Comparison of ENCODE assay signal across 2 cellular contexts in the genomic region with DNA sequence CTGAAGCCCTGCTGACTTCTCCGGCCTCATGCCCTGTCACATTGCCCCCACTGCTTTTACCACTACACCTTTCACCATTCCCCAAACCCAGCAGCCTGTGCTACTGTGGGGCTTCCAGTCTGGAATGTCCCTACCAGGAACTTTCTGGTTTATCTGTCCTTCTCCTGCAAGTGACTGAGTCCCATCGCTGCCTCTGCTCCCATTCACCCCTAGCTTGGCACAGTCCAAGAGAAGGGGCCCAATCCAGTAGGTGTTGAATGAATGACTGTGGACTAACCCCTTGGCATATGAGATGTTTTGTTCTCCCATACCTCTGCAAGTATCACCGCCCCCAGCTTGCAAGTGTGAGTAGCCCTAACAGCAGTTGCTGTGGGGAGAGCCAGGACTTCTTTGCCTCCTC.
TF ChIP-seq lines count a peak whose summit lies in the region.

No MANE protein-coding gene starts in this region.

TF ChIP-seq in GM12878, 131 proteins besides CTCF, POLR2A, EP300 and RAD21:
- TF ChIP-seq SP1 (IDR thresholded peaks at IDR 0.05; ENCODE audit: low read depth, low read length) (peak; percentile 3), GATAD2B (conservative IDR thresholded peaks at IDR 0.05; ENCODE audit: low read depth) (0 out of 2 replicates have a peak, but pooled peaks have one; percentile 24), IKZF1 (conservative IDR thresholded peaks at IDR 0.05) (peak; percentile 34; the same call in 1 of the 2 replicates), POLR2AphosphoS5 (IDR thresholded peaks at IDR 0.05; ENCODE audit: low read length) (no peak), POU2F2 (IDR thresholded peaks at IDR 0.05; ENCODE audit: borderline replicate concordance, low read depth, low read length) (no peak)
- TF ChIP-seq, protein P1, sequence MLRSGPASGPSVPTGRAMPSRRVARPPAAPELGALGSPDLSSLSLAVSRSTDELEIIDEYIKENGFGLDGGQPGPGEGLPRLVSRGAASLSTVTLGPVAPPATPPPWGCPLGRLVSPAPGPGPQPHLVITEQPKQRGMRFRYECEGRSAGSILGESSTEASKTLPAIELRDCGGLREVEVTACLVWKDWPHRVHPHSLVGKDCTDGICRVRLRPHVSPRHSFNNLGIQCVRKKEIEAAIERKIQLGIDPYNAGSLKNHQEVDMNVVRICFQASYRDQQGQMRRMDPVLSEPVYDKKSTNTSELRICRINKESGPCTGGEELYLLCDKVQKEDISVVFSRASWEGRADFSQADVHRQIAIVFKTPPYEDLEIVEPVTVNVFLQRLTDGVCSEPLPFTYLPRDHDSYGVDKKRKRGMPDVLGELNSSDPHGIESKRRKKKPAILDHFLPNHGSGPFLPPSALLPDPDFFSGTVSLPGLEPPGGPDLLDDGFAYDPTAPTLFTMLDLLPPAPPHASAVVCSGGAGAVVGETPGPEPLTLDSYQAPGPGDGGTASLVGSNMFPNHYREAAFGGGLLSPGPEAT (IDR thresholded peaks at IDR 0.05; ENCODE audit: low read depth): peak; percentile 73; the same call in 1 of the 2 replicates
- TF ChIP-seq, protein P2, sequence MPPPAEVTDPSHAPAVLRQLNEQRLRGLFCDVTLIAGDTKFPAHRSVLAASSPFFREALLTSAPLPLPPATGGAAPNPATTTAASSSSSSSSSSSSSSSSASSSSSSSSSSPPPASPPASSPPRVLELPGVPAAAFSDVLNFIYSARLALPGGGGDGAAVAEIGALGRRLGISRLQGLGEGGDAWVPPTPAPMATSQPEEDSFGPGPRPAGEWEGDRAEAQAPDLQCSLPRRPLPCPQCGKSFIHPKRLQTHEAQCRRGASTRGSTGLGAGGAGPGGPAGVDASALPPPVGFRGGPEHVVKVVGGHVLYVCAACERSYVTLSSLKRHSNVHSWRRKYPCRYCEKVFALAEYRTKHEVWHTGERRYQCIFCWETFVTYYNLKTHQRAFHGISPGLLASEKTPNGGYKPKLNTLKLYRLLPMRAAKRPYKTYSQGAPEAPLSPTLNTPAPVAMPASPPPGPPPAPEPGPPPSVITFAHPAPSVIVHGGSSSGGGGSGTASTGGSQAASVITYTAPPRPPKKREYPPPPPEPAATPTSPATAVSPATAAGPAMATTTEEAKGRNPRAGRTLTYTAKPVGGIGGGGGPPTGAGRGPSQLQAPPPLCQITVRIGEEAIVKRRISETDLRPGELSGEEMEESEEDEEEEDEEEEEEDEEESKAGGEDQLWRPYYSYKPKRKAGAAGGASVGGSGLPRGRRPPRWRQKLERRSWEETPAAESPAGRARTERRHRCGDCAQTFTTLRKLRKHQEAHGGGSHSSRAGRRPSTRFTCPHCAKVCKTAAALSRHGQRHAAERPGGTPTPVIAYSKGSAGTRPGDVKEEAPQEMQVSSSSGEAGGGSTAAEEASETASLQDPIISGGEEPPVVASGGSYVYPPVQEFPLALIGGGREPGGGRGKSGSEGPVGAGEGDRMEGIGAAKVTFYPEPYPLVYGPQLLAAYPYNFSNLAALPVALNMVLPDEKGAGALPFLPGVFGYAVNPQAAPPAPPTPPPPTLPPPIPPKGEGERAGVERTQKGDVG (CRISPR knock-in tag; IDR thresholded peaks at IDR 0.05): no peak

TF ChIP-seq in SK-N-SH treated with all-trans-retinoic acid at 6 μM for 48 hours, 23 proteins besides CTCF, POLR2A, EP300 and RAD21:
- no peak for TF ChIP-seq ARNTL (CRISPR knock-in tag; IDR thresholded peaks at IDR 0.05; ENCODE audit: borderline replicate concordance, low read depth)
- no peak for TF ChIP-seq GLIS3 (CRISPR knock-in tag; IDR thresholded peaks at IDR 0.05)
- TF ChIP-seq, protein P3, sequence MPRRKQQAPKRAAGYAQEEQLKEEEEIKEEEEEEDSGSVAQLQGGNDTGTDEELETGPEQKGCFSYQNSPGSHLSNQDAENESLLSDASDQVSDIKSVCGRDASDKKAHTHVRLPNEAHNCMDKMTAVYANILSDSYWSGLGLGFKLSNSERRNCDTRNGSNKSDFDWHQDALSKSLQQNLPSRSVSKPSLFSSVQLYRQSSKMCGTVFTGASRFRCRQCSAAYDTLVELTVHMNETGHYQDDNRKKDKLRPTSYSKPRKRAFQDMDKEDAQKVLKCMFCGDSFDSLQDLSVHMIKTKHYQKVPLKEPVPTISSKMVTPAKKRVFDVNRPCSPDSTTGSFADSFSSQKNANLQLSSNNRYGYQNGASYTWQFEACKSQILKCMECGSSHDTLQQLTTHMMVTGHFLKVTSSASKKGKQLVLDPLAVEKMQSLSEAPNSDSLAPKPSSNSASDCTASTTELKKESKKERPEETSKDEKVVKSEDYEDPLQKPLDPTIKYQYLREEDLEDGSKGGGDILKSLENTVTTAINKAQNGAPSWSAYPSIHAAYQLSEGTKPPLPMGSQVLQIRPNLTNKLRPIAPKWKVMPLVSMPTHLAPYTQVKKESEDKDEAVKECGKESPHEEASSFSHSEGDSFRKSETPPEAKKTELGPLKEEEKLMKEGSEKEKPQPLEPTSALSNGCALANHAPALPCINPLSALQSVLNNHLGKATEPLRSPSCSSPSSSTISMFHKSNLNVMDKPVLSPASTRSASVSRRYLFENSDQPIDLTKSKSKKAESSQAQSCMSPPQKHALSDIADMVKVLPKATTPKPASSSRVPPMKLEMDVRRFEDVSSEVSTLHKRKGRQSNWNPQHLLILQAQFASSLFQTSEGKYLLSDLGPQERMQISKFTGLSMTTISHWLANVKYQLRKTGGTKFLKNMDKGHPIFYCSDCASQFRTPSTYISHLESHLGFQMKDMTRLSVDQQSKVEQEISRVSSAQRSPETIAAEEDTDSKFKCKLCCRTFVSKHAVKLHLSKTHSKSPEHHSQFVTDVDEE (CRISPR knock-in tag; IDR thresholded peaks at IDR 0.05): no peak
- TF ChIP-seq, protein P4, sequence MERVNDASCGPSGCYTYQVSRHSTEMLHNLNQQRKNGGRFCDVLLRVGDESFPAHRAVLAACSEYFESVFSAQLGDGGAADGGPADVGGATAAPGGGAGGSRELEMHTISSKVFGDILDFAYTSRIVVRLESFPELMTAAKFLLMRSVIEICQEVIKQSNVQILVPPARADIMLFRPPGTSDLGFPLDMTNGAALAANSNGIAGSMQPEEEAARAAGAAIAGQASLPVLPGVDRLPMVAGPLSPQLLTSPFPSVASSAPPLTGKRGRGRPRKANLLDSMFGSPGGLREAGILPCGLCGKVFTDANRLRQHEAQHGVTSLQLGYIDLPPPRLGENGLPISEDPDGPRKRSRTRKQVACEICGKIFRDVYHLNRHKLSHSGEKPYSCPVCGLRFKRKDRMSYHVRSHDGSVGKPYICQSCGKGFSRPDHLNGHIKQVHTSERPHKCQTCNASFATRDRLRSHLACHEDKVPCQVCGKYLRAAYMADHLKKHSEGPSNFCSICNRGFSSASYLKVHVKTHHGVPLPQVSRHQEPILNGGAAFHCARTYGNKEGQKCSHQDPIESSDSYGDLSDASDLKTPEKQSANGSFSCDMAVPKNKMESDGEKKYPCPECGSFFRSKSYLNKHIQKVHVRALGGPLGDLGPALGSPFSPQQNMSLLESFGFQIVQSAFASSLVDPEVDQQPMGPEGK (CRISPR knock-in tag; IDR thresholded peaks at IDR 0.05; ENCODE audit: borderline replicate concordance): no peak
- no peak for TF ChIP-seq RARB (CRISPR knock-in tag; IDR thresholded peaks at IDR 0.05)
- TF ChIP-seq ZFP3 (CRISPR knock-in tag; IDR thresholded peaks at IDR 0.05): no peak
- TF ChIP-seq ZNF565 (CRISPR knock-in tag; conservative IDR thresholded peaks at IDR 0.05; ENCODE audit: low read depth): no peak
- TF ChIP-seq, protein P5, sequence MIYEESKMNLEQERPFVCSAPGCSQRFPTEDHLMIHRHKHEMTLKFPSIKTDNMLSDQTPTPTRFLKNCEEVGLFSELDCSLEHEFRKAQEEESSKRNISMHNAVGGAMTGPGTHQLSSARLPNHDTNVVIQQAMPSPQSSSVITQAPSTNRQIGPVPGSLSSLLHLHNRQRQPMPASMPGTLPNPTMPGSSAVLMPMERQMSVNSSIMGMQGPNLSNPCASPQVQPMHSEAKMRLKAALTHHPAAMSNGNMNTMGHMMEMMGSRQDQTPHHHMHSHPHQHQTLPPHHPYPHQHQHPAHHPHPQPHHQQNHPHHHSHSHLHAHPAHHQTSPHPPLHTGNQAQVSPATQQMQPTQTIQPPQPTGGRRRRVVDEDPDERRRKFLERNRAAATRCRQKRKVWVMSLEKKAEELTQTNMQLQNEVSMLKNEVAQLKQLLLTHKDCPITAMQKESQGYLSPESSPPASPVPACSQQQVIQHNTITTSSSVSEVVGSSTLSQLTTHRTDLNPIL (CRISPR knock-in tag; IDR thresholded peaks at IDR 0.05; ENCODE audit: low read depth): no peak
- TF ChIP-seq TOX (CRISPR knock-in tag; IDR thresholded peaks at IDR 0.05; ENCODE audit: borderline replicate concordance): no peak
- TF ChIP-seq ZNF70 (CRISPR knock-in tag; IDR thresholded peaks at IDR 0.05): no peak
- TF ChIP-seq ZNF8 (CRISPR knock-in tag; IDR thresholded peaks at IDR 0.05): no peak
- TF ChIP-seq, protein P6, sequence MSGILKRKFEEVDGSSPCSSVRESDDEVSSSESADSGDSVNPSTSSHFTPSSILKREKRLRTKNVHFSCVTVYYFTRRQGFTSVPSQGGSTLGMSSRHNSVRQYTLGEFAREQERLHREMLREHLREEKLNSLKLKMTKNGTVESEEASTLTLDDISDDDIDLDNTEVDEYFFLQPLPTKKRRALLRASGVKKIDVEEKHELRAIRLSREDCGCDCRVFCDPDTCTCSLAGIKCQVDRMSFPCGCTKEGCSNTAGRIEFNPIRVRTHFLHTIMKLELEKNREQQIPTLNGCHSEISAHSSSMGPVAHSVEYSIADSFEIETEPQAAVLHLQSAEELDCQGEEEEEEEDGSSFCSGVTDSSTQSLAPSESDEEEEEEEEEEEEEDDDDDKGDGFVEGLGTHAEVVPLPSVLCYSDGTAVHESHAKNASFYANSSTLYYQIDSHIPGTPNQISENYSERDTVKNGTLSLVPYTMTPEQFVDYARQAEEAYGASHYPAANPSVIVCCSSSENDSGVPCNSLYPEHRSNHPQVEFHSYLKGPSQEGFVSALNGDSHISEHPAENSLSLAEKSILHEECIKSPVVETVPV (CRISPR knock-in tag; IDR thresholded peaks at IDR 0.05): no peak
- TF ChIP-seq ISL1 (CRISPR knock-in tag; IDR thresholded peaks at IDR 0.05): no peak
- TF ChIP-seq ESRRG (CRISPR knock-in tag; IDR thresholded peaks at IDR 0.05): no peak
- no peak for TF ChIP-seq OSR1 (CRISPR knock-in tag; IDR thresholded peaks at IDR 0.05)
- TF ChIP-seq, protein P7, sequence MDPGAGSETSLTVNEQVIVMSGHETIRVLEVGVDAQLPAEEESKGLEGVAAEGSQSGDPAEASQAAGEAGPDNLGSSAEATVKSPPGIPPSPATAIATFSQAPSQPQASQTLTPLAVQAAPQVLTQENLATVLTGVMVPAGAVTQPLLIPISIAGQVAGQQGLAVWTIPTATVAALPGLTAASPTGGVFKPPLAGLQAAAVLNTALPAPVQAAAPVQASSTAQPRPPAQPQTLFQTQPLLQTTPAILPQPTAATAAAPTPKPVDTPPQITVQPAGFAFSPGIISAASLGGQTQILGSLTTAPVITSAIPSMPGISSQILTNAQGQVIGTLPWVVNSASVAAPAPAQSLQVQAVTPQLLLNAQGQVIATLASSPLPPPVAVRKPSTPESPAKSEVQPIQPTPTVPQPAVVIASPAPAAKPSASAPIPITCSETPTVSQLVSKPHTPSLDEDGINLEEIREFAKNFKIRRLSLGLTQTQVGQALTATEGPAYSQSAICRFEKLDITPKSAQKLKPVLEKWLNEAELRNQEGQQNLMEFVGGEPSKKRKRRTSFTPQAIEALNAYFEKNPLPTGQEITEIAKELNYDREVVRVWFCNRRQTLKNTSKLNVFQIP (CRISPR knock-in tag; IDR thresholded peaks at IDR 0.05; ENCODE audit: borderline replicate concordance, low read depth): no peak
- TF ChIP-seq ZC3H10 (CRISPR knock-in tag; IDR thresholded peaks at IDR 0.05): no peak
